12 cellular contexts compared by ENCODE assay signal in the genomic region with DNA sequence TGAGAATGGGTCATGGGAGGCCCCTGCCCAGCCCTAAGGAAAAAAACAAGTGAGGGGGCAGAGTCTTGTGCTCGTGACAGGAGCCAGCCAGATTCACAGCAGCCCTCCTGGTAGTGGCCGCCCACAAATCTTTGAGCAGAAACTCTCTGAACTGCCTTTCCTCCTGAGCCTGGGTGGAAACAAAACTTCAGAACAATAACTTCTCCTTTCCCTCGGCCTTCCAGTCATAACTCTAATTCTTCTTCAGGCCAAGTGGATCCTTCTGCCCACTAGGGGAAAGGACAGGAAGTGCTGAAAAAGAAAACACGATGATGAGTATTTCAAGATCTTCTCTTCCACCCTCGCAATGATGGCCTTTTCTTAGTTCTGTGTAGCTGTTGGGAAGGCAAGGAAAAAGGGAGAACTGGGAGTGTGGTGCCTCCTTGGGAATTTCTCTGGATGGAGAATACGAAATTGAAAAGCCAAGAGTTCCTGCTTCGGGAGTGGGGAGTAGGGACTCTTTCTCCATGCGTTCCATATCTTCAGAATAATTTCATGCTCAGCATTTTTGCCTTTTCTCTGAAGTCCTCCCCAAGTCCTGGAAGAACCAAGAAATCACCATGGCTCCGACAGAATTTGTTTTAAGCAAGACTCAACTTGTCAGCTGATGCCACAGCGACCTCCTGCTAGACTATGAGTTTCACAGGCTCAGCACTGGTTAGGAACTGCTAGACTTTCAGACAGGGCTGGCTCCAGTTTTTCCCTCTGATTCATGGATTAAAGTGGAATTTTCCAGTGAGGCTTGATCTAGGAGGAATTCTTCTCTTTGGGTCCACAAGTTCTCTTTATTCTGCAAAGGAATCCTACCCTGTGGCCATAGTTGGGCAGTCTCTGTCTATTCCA.
DNase-seq lines count a peak whose midpoint lies in the region; ATAC-seq and TF ChIP-seq lines count a peak whose summit lies in the region.
"Had no signal": no experiment of that assay in that cellular context is flagged by ENCODE, and none has a peak within 500 bp of the region (broad histone marks: within the 10 kb centered on the region; RNA-seq: fewer than 3 reads in every experiment).

No MANE protein-coding gene starts in this region.

- H3K4me1 ChIP-seq in mesenchymal stem cell (ENCODE audit: control insufficient read depth, insufficient read depth, low read depth, low read length), result no peaks in the 10 kb centered on the region

- H3K23ac ChIP-seq in mesenchymal stem cell (ENCODE audit: low read length in 2 of 2), result no peak overlapping the region

- no peaks in the 10 kb centered on the region for H3K36me3 ChIP-seq in mesenchymal stem cell (ENCODE audit: control insufficient read depth in 1 of 2, insufficient read depth in 2 of 2, low read depth in 1 of 2, low read length in 2 of 2)

- H3K4me2 ChIP-seq in mesenchymal stem cell (ENCODE audit: low read length, poor library complexity, severe bottlenecking), result no peak overlapping the region

- peak overlapping the region; percentile 86 for H3K9ac ChIP-seq in mesenchymal stem cell (ENCODE audit: low read length)

- H3K4ac ChIP-seq in mesenchymal stem cell (ENCODE audit: low read depth in 1 of 2, low read length in 2 of 2), result no peak overlapping the region

- H3K27me3 ChIP-seq in mesenchymal stem cell (ENCODE audit: control insufficient read depth in 1 of 2, insufficient read depth in 1 of 2, low read length in 2 of 2), result no peaks in the 10 kb centered on the region

- peak overlapping the region; percentile 64 for H2BK15ac ChIP-seq in mesenchymal stem cell (ENCODE audit: low read depth, poor library complexity, severe bottlenecking)

- no peak overlapping the region for H2AFZ ChIP-seq in mesenchymal stem cell (ENCODE audit: low read depth, low read length)

- peak overlapping the region in 1 of 2 experiments; percentile 39 for H2BK12ac ChIP-seq in mesenchymal stem cell (ENCODE audit: low read length in 2 of 2)

- H4K91ac ChIP-seq in mesenchymal stem cell (ENCODE audit: low read length), result no peak overlapping the region

- in situ Hi-C loops in astrocyte of the cerebellum (cut with HindIII; ENCODE audit: low sequenced_read_pairs), result loop anchor here (25.0 kb wide), 1 partner anchor 179 kb away; the partner anchor contains the start of gene DYRK2

- WGBS in mesenchymal stem cell, result 89% methylated on average over 8 of the region's 10 CpGs

- no peak overlapping the region for H4K8ac ChIP-seq in mesenchymal stem cell (ENCODE audit: low read length)

- H2BK5ac ChIP-seq in mesenchymal stem cell (ENCODE audit: low read depth, low read length, poor library complexity, severe bottlenecking), result no peak overlapping the region

- H2AK5ac ChIP-seq in mesenchymal stem cell (ENCODE audit: low read length, severe bottlenecking), result no peak overlapping the region

- TF ChIP-seq CTCF in AG09319 (IDR thresholded peaks at IDR 0.05; ENCODE audit: low read depth, low read length) (peak; percentile 29), astrocyte of the cerebellum (IDR thresholded peaks at IDR 0.05; ENCODE audit: low read depth, low read length, missing control alignments) (peak; percentile 30)

- no peak overlapping the region for H3K14ac ChIP-seq in mesenchymal stem cell (ENCODE audit: low read length in 2 of 2)

- H3K79me1 ChIP-seq in mesenchymal stem cell (replicated peaks; ENCODE audit: low read length, poor library complexity, severe bottlenecking), result no peaks in the 10 kb centered on the region

- H3K27ac ChIP-seq in mesenchymal stem cell (ENCODE audit: low read length, poor library complexity, severe bottlenecking), result no peak overlapping the region

- H3K4me3 ChIP-seq in astrocyte of the cerebellum (ENCODE audit: low read depth, low read length) (no peak overlapping the region), mesenchymal stem cell (ENCODE audit: insufficient read depth in 1 of 2, low read depth in 1 of 2, low read length in 2 of 2) (peak overlapping the region in 1 of 2 experiments; percentile 71)

- H3K9me3 ChIP-seq in mesenchymal stem cell (ENCODE audit: control insufficient read depth, low read length), result no peaks in the 10 kb centered on the region

- H2BK120ac ChIP-seq in mesenchymal stem cell (ENCODE audit: low read depth, low read length), result no peak overlapping the region

- DNase-seq in AG09319 (ENCODE audit: extremely low read depth, low read depth), result no peak
- DNase-seq in astrocyte of the cerebellum (ENCODE audit: low read depth), result no peak
- no peak for DNase-seq in mesenchymal stem cell
- DNase-seq in SHP77 treated with DMSO at 0.1 percent for 48 hours (lab: John Stamatoyannopoulos, UW), result no peak
- DNase-seq in cortex of kidney (lab: John Stamatoyannopoulos, UW), result no peak
- no peak for DNase-seq in germinal center (ENCODE audit: low spot score)
- DNase-seq: activated gamma-delta T cell; DMS79 treated with DMSO at 0.1 percent for 48 hours; NK-92 treated with Interleukin-12 subunit alpha and Interleukin-12 subunit beta, amount 100 ng/mL, for 24 hours; stimulated activated CD4-positive, alpha-beta T cell treated with anti-CD3 and anti-CD28 coated beads, Interleukin-12 subunit alpha, Interleukin-12 subunit beta, amount 100 ng/mL, for 4 hours had no signal

- no peak overlapping the region for H3K18ac ChIP-seq in mesenchymal stem cell (ENCODE audit: low read depth in 1 of 2, low read length in 2 of 2)

- ATAC-seq in HG02973 (IDR thresholded peaks at IDR 0.05; ENCODE audit: unreplicated experiment), result peak; percentile 64
- no peak for ATAC-seq in HG02798 (IDR thresholded peaks at IDR 0.05; ENCODE audit: poor library complexity, unreplicated experiment)
